ENCODE assay signal across 9 cellular contexts in the genomic region with DNA sequence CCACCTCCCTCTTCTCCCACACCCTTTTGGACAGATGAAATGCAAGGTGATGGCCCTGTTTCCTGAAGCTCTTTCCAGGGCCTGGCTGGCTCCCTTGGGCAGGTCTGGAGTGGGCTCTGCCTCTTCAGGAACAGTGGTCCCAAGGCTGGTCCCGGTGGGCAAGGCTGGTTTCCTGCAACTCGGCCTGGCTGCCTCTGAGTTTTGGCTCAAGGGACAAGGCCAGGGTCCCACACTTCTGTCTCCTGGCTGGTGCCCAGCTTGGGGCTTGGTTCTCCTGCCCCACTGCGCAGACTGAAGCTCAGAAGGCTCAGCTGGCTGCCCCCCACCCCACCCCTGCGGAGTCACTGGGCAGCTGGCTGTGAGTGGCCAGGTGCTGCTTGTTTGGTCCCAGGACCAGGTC. TPM values are rescaled to one million over a fixed set of nuclear protein-coding genes. Genes with fewer than 3 reads are reported as not detected.
DNase-seq lines count a peak whose midpoint lies in the region; ATAC-seq and TF ChIP-seq lines count a peak whose summit lies in the region.
"Had no signal": no experiment of that assay in that cellular context is flagged by ENCODE, and none has a peak within 500 bp of the region (broad histone marks: within the 10 kb centered on the region; RNA-seq: fewer than 3 reads in every experiment).

No MANE protein-coding gene starts in this region.

- POLR2A ChIA-PET in activated CD4-positive, alpha-beta T cell treated with anti-CD3 and anti-CD28 coated beads, Interleukin-2, amount 10 ng/mL, durations not matched to agents 7 days and 5 days (lab: Charles Lee): interaction anchor here (0.5 kb wide), 1 partner anchor 31 kb away, joined by 3 read pairs; no protein-coding TSS in a partner anchor
- POLR2A ChIA-PET in activated naive CD8-positive, alpha-beta T cell treated with anti-CD3 and anti-CD28 coated beads, Interleukin-2, amount 10 ng/mL, durations not matched to agents 7 days and 5 days (lab: Charles Lee): interaction anchor here (0.9 to 6.9 kb wide), 3 partner anchors 32 to 195 kb away, joined by 3 to 50 read pairs (median 3); a partner anchor contains a TSS

- WGBS in thyroid gland, 2 donors: 81 to 90% methylated on average over 2 of the region's 4 CpGs

- peaks cover 0 to 9% of the 10 kb centered on the region in 2 donors for H3K36me3 ChIP-seq in left lung
- peaks cover 7 to 11% of the 10 kb centered on the region in 2 donors for H3K36me3 ChIP-seq in thyroid gland

- no peak for TF ChIP-seq POLR2A in thyroid gland (IDR thresholded peaks at IDR 0.05)

- intact Hi-C loops in left lung (cut with DNase I) (no loop called here), thyroid gland (cut with DNase I) (no loop called here)

- peak overlapping the region in 1 of 2 donors; percentile 91 for H3K4me3 ChIP-seq in left lung
- H3K4me3 ChIP-seq in thyroid gland (replicated peaks in 1 of 3): no peak overlapping the region

- no peak for DNase-seq in activated CD4-positive, alpha-beta T cell treated with anti-CD3 and anti-CD28 coated beads, Interleukin-2, amount 10 ng/mL, durations not matched to agents 7 days and 5 days
- no peak for DNase-seq in activated CD4-positive, alpha-beta T cell treated with anti-CD3 and anti-CD28 coated beads for 4 hours
- no peak for DNase-seq in activated naive CD8-positive, alpha-beta T cell treated with anti-CD3 and anti-CD28 coated beads, Interleukin-2, amount 10 ng/mL, durations not matched to agents 7 days and 5 days
- peak in 1 of 2 donors; percentile 68 for DNase-seq in left lung
- DNase-seq in thyroid gland: no peak
- no peak for DNase-seq in activated effector memory CD4-positive, alpha-beta T cell treated with Interleukin-2 at 50 U/mL for 16 hours
- no peak for DNase-seq in iPS-NIHi7 (ENCODE audit: extremely low spot score)
- DNase-seq in mucosa of gallbladder (ENCODE audit: low spot score): no peak

- CTCF ChIA-PET in activated CD4-positive, alpha-beta T cell treated with anti-CD3 and anti-CD28 coated beads, Interleukin-2, amount 10 ng/mL, durations not matched to agents 7 days and 5 days (lab: Charles Lee): no interaction called here

- H3K36me3 Mint-ChIP-seq in activated CD4-positive, alpha-beta T cell treated with anti-CD3 and anti-CD28 coated beads, Interleukin-2, amount 10 ng/mL, durations not matched to agents 7 days and 5 days (ENCODE audit: low read depth): peaks cover 15% of the 10 kb centered on the region
- H3K36me3 Mint-ChIP-seq in activated naive CD8-positive, alpha-beta T cell treated with anti-CD3 and anti-CD28 coated beads, Interleukin-2, amount 10 ng/mL, durations not matched to agents 7 days and 5 days: peaks cover 9% of the 10 kb centered on the region

- TF ChIP-seq CTCF in left lung (IDR thresholded peaks at IDR 0.05): no peak
- TF ChIP-seq CTCF in thyroid gland (IDR thresholded peaks at IDR 0.05): no peak

- H3K27ac ChIP-seq in left lung (peak overlapping the region; percentile 49 to 100), thyroid gland (peak overlapping the region in 2 of 3 donors; percentile 41 to 100)
- H3K27ac ChIP-seq: C4-2B had no signal

- peaks cover 22% of the 10 kb centered on the region for H3K4me1 Mint-ChIP-seq in activated CD4-positive, alpha-beta T cell treated with anti-CD3 and anti-CD28 coated beads, Interleukin-2, amount 10 ng/mL, durations not matched to agents 7 days and 5 days
- H3K4me1 Mint-ChIP-seq in activated naive CD8-positive, alpha-beta T cell treated with anti-CD3 and anti-CD28 coated beads, Interleukin-2, amount 10 ng/mL, durations not matched to agents 7 days and 5 days: peaks cover 10% of the 10 kb centered on the region

- ATAC-seq in activated naive CD8-positive, alpha-beta T cell treated with anti-CD3 and anti-CD28 coated beads, Interleukin-2, amount 10 ng/mL, durations not matched to agents 7 days and 5 days (ENCODE audit: low read depth): no peak
- no peak for ATAC-seq in left lung

- H3K4me1 ChIP-seq in left lung (peaks cover 15 to 56% of the 10 kb centered on the region in 2 donors), thyroid gland (peaks cover 46 to 67% of the 10 kb centered on the region in 2 donors)

- H3K4me3 Mint-ChIP-seq in activated CD4-positive, alpha-beta T cell treated with anti-CD3 and anti-CD28 coated beads, Interleukin-2, amount 10 ng/mL, durations not matched to agents 7 days and 5 days: peak overlapping the region; percentile 88
- peak overlapping the region; percentile 94 for H3K4me3 Mint-ChIP-seq in activated naive CD8-positive, alpha-beta T cell treated with anti-CD3 and anti-CD28 coated beads, Interleukin-2, amount 10 ng/mL, durations not matched to agents 7 days and 5 days

- H3K9me3 Mint-ChIP-seq in activated CD4-positive, alpha-beta T cell treated with anti-CD3 and anti-CD28 coated beads, Interleukin-2, amount 10 ng/mL, durations not matched to agents 7 days and 5 days: no peaks in the 10 kb centered on the region
- H3K9me3 Mint-ChIP-seq in activated naive CD8-positive, alpha-beta T cell treated with anti-CD3 and anti-CD28 coated beads, Interleukin-2, amount 10 ng/mL, durations not matched to agents 7 days and 5 days: no peaks in the 10 kb centered on the region

- H3K9me3 ChIP-seq in left lung: no peaks in the 10 kb centered on the region
- H3K9me3 ChIP-seq in thyroid gland: no peaks in the 10 kb centered on the region

- H3K27me3 Mint-ChIP-seq in activated CD4-positive, alpha-beta T cell treated with anti-CD3 and anti-CD28 coated beads, Interleukin-2, amount 10 ng/mL, durations not matched to agents 7 days and 5 days: peaks cover under 1% of the 10 kb centered on the region
- peaks cover 5% of the 10 kb centered on the region for H3K27me3 Mint-ChIP-seq in activated naive CD8-positive, alpha-beta T cell treated with anti-CD3 and anti-CD28 coated beads, Interleukin-2, amount 10 ng/mL, durations not matched to agents 7 days and 5 days

- H3K27me3 ChIP-seq in left lung (peaks cover 0 to 13% of the 10 kb centered on the region in 2 donors), thyroid gland (no peaks in the 10 kb centered on the region)

- H3K27ac Mint-ChIP-seq in activated CD4-positive, alpha-beta T cell treated with anti-CD3 and anti-CD28 coated beads, Interleukin-2, amount 10 ng/mL, durations not matched to agents 7 days and 5 days: peak overlapping the region; percentile 66
- H3K27ac Mint-ChIP-seq in activated naive CD8-positive, alpha-beta T cell treated with anti-CD3 and anti-CD28 coated beads, Interleukin-2, amount 10 ng/mL, durations not matched to agents 7 days and 5 days: peak overlapping the region; percentile 56

RNA-seq across cellular contexts. Expression of a gene that starts 3.8 kb away (rescaled TPM):
- 1,000 to 10,000 TPM; 4,611 to 5,328 TPM for total RNA-seq in activated CD4-positive, alpha-beta T cell treated with anti-CD3 and anti-CD28 coated beads, Interleukin-2, amount 10 ng/mL, durations not matched to agents 7 days and 5 days
- 1,000 to 10,000 TPM; 2,936 to 3,174 TPM for total RNA-seq in activated naive CD8-positive, alpha-beta T cell treated with anti-CD3 and anti-CD28 coated beads, Interleukin-2, amount 10 ng/mL, durations not matched to agents 7 days and 5 days
- total RNA-seq in left lung (1,000 to 10,000 TPM; 2,607 to 3,206 TPM), thyroid gland (1,000 to 10,000 TPM; 1,168 to 4,304 (median 2,945) TPM), mucosa of gallbladder (2,344 TPM)

RNA-seq across cellular contexts. Expression of a gene that starts 11.7 kb away (rescaled TPM):
- under 1 TPM; 0.22 to 0.33 TPM for total RNA-seq in activated CD4-positive, alpha-beta T cell treated with anti-CD3 and anti-CD28 coated beads, Interleukin-2, amount 10 ng/mL, durations not matched to agents 7 days and 5 days
- total RNA-seq in activated naive CD8-positive, alpha-beta T cell treated with anti-CD3 and anti-CD28 coated beads, Interleukin-2, amount 10 ng/mL, durations not matched to agents 7 days and 5 days: 1 to 10 TPM in 1 of 2 experiments, under 1 TPM in 1; 0.94 to 1.7 TPM
- total RNA-seq in left lung (1 to 10 TPM; 2.1 to 3.4 TPM), thyroid gland (10 to 100 TPM in 3 of 4 donors, 1 to 10 TPM in 1; 9.7 to 20.7 (median 17.0) TPM), mucosa of gallbladder (1.4 TPM)

RNA-seq across cellular contexts. Expression of a gene that starts 35.7 kb away (rescaled TPM):
- total RNA-seq in activated CD4-positive, alpha-beta T cell treated with anti-CD3 and anti-CD28 coated beads, Interleukin-2, amount 10 ng/mL, durations not matched to agents 7 days and 5 days: 10 to 100 TPM; 30.8 to 42.1 TPM
- total RNA-seq in activated naive CD8-positive, alpha-beta T cell treated with anti-CD3 and anti-CD28 coated beads, Interleukin-2, amount 10 ng/mL, durations not matched to agents 7 days and 5 days: 10 to 100 TPM; 40.7 to 43.1 TPM
- 10 to 100 TPM; 28.1 to 28.4 TPM for total RNA-seq in left lung
- total RNA-seq in thyroid gland: 10 to 100 TPM; 24.1 to 35.2 (median 31.0) TPM
- 37.0 TPM for total RNA-seq in mucosa of gallbladder
